Comparison of ENCODE assay signal across 37 cellular contexts in the genomic region with DNA sequence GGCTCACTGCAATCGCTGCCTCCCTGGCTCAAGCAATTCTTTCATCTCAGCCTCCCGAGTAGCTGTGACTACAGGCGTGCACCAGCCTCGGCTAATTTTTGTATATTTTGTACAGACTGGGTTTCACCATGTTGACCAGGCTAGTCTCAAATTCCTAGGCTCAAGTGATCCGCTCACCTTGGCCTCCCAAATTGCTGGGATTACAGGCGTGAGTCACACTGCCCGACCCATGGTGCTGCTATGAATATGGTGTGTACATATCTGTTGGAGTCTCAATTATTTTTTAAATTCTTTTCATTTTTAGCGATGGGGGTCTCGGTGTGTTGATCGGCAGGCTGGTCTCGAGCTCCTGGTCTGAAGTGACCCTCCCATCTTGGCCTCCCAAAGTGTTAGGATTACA.
"Had no signal": no experiment of that assay in that cellular context is flagged by ENCODE, and none has a peak within 500 bp of the region (broad histone marks: within the 10 kb centered on the region; RNA-seq: fewer than 3 reads in every experiment).

No MANE protein-coding gene starts in this region.

- H3K4me3 Mint-ChIP-seq: activated CD4-positive, alpha-beta memory T cell treated with anti-CD3 and anti-CD28 coated beads for 36 hours; activated CD4-positive, alpha-beta T cell treated with anti-CD3 and anti-CD28 coated beads for 36 hours; activated CD4-positive, alpha-beta T cell treated with anti-CD3 and anti-CD28 coated beads, Interleukin-2, amount 10 ng/mL, durations not matched to agents 7 days and 5 days; activated CD8-positive, alpha-beta T cell treated with anti-CD3 and anti-CD28 coated beads for 36 hours; activated naive CD4-positive, alpha-beta T cell treated with anti-CD3 and anti-CD28 coated beads, Interleukin-2, amount 10 ng/mL, durations not matched to agents 7 days and 5 days; activated naive CD4-positive, alpha-beta T cell treated with anti-CD3 and anti-CD28 coated beads, Interleukin-2, amount 50 U/mL, for 24 hours; activated naive CD8-positive, alpha-beta T cell; activated naive CD8-positive, alpha-beta T cell treated with anti-CD3 and anti-CD28 coated beads, Interleukin-2, amount 10 ng/mL, durations not matched to agents 7 days and 5 days; activated naive CD8-positive, alpha-beta T cell treated with anti-CD3 and anti-CD28 coated beads, Interleukin-2, amount 50 U/mL, for 24 hours; activated T-cell treated with anti-CD3 and anti-CD28 coated beads, Interleukin-2, amount 50 U/mL, for 24 hours; brain; central memory CD8-positive, alpha-beta T cell; T-helper 1 cell treated with Interleukin-12 subunit alpha and Interleukin-12 subunit beta and Interleukin-4 antibody, amounts not matched to agents 30 μg/mL and 1 μg/mL, for 36 hours; T-helper 2 cell treated with Interferon-gamma antibody and Interleukin-4, amounts not matched to agents 5 μg/mL and 100 μg/mL, for 36 hours; WTC11 had no signal

- H3K9me3 ChIP-seq: ascending aorta had no signal

- H3K27me3 Mint-ChIP-seq: activated CD4-positive, alpha-beta memory T cell treated with anti-CD3 and anti-CD28 coated beads for 36 hours; activated naive CD4-positive, alpha-beta T cell treated with anti-CD3 and anti-CD28 coated beads, Interleukin-2, amount 50 U/mL, for 24 hours; activated naive CD8-positive, alpha-beta T cell had no signal

- H3K27me3 ChIP-seq: ascending aorta, cardiac muscle cell had no signal

- ATAC-seq: activated CD4-positive, alpha-beta T cell treated with anti-CD3 and anti-CD28 coated beads for 36 hours; activated CD4-positive, CD25-positive, alpha-beta regulatory T cell treated with anti-CD3 and anti-CD28 coated beads, Interleukin-2, amount 50 U/mL, for 24 hours; activated CD8-positive, alpha-beta T cell treated with anti-CD3 and anti-CD28 coated beads for 36 hours; activated naive CD8-positive, alpha-beta T cell treated with anti-CD3 and anti-CD28 coated beads, Interleukin-2, amount 50 U/mL, for 24 hours; WTC11 had no signal

- H3K4me1 Mint-ChIP-seq: activated CD4-positive, alpha-beta T cell treated with anti-CD3 and anti-CD28 coated beads for 36 hours; activated CD4-positive, alpha-beta T cell treated with anti-CD3 and anti-CD28 coated beads, Interleukin-2, amount 10 ng/mL, durations not matched to agents 7 days and 5 days; activated naive CD4-positive, alpha-beta T cell treated with anti-CD3 and anti-CD28 coated beads, Interleukin-2, amount 50 U/mL, for 24 hours; activated naive CD8-positive, alpha-beta T cell treated with anti-CD3 and anti-CD28 coated beads, Interleukin-2, amount 50 U/mL, for 24 hours; central memory CD8-positive, alpha-beta T cell had no signal

- H3K36me3 ChIP-seq: ascending aorta, cardiac muscle cell, WERI-Rb-1 had no signal

- H3K4me3 ChIP-seq: ascending aorta, cardiac muscle cell had no signal

- H3K36me3 Mint-ChIP-seq: activated CD4-positive, alpha-beta memory T cell treated with anti-CD3 and anti-CD28 coated beads for 36 hours; activated naive CD4-positive, alpha-beta T cell treated with anti-CD3 and anti-CD28 coated beads, Interleukin-2, amount 10 ng/mL, durations not matched to agents 7 days and 5 days; activated naive CD4-positive, alpha-beta T cell treated with anti-CD3 and anti-CD28 coated beads, Interleukin-2, amount 50 U/mL, for 24 hours; activated naive CD8-positive, alpha-beta T cell; activated naive CD8-positive, alpha-beta T cell treated with anti-CD3 and anti-CD28 coated beads, Interleukin-2, amount 10 ng/mL, durations not matched to agents 7 days and 5 days; brain; WTC11 had no signal

- DNase-seq: activated CD4-positive, alpha-beta memory T cell treated with anti-CD3 and anti-CD28 coated beads for 36 hours; activated CD4-positive, alpha-beta T cell treated with anti-CD3 and anti-CD28 coated beads for 1 hour; activated CD4-positive, alpha-beta T cell treated with anti-CD3 and anti-CD28 coated beads for 36 hours; activated CD4-positive, alpha-beta T cell treated with anti-CD3 and anti-CD28 coated beads for 48 hours; activated CD4-positive, alpha-beta T cell treated with anti-CD3 and anti-CD28 coated beads, Interleukin-2, amount 10 ng/mL, durations not matched to agents 7 days and 5 days; activated CD4-positive, CD25-positive, alpha-beta regulatory T cell; activated CD8-positive, alpha-beta memory T cell treated with anti-CD3 and anti-CD28 coated beads, Interleukin-2, amount 50 U/mL, for 48 hours; activated CD8-positive, alpha-beta T cell treated with anti-CD3 and anti-CD28 coated beads for 36 hours; activated effector memory CD4-positive, alpha-beta T cell treated with Interleukin-2 at 50 U/mL for 16 hours; activated gamma-delta T cell; activated naive CD4-positive, alpha-beta T cell treated with anti-CD3 and anti-CD28 coated beads, Interleukin-2, amount 10 ng/mL, durations not matched to agents 7 days and 5 days; activated naive CD4-positive, alpha-beta T cell treated with Interleukin-2 at 50 U/mL for 16 hours; activated naive CD8-positive, alpha-beta T cell treated with anti-CD3 and anti-CD28 coated beads, Interleukin-2, amount 10 ng/mL, durations not matched to agents 7 days and 5 days; activated naive CD8-positive, alpha-beta T cell treated with anti-CD3 and anti-CD28 coated beads, Interleukin-2, amount 50 U/mL, for 24 hours; activated T-cell treated with anti-CD3 and anti-CD28 coated beads, Interleukin-2, amount 50 U/mL, for 24 hours; activated T-cell treated with anti-CD3 and anti-CD28 coated beads, Interleukin-2, amount 50 U/mL, for 48 hours; amygdala; anterior cingulate cortex; caudate nucleus; cerebellar nuclear complex; T-helper 1 cell; T-helper 2 cell; T-helper 9 cell; WERI-Rb-1 had no signal

- H3K27ac ChIP-seq: ascending aorta, cardiac muscle cell, WERI-Rb-1 had no signal

- H3K27ac Mint-ChIP-seq: activated CD4-positive, alpha-beta memory T cell treated with anti-CD3 and anti-CD28 coated beads for 36 hours; activated CD4-positive, alpha-beta T cell treated with anti-CD3 and anti-CD28 coated beads for 36 hours; activated CD4-positive, alpha-beta T cell treated with anti-CD3 and anti-CD28 coated beads, Interleukin-2, amount 10 ng/mL, durations not matched to agents 7 days and 5 days; activated CD8-positive, alpha-beta T cell treated with anti-CD3 and anti-CD28 coated beads for 36 hours; activated naive CD4-positive, alpha-beta T cell treated with anti-CD3 and anti-CD28 coated beads, Interleukin-2, amount 10 ng/mL, durations not matched to agents 7 days and 5 days; activated naive CD4-positive, alpha-beta T cell treated with anti-CD3 and anti-CD28 coated beads, Interleukin-2, amount 50 U/mL, for 24 hours; activated naive CD8-positive, alpha-beta T cell; activated naive CD8-positive, alpha-beta T cell treated with anti-CD3 and anti-CD28 coated beads, Interleukin-2, amount 10 ng/mL, durations not matched to agents 7 days and 5 days; activated naive CD8-positive, alpha-beta T cell treated with anti-CD3 and anti-CD28 coated beads, Interleukin-2, amount 50 U/mL, for 24 hours; activated T-cell treated with anti-CD3 and anti-CD28 coated beads, Interleukin-2, amount 50 U/mL, for 24 hours; activated T-helper 2 cell treated with anti-CD3 and anti-CD28 coated beads, Interferon-gamma antibody, Interleukin-2, Interleukin-4, amounts not matched to agents 10 μg/mL and 5 μg/mL and 100 μg/mL, durations not matched to agents 14 hours and 24 hours and 36 hours; brain; T-helper 1 cell treated with Interleukin-12 subunit alpha and Interleukin-12 subunit beta and Interleukin-4 antibody, amounts not matched to agents 30 μg/mL and 1 μg/mL, for 36 hours; T-helper 2 cell treated with Interferon-gamma antibody and Interleukin-4, amounts not matched to agents 5 μg/mL and 100 μg/mL, for 36 hours; WTC11 had no signal

- FAIRE-seq: bronchial epithelial cell, TTC549 had no signal

- H3K9me3 Mint-ChIP-seq: activated CD4-positive, alpha-beta memory T cell treated with anti-CD3 and anti-CD28 coated beads for 36 hours; activated CD4-positive, alpha-beta T cell treated with anti-CD3 and anti-CD28 coated beads, Interleukin-2, amount 10 ng/mL, durations not matched to agents 7 days and 5 days; activated CD8-positive, alpha-beta T cell treated with anti-CD3 and anti-CD28 coated beads for 36 hours; activated naive CD4-positive, alpha-beta T cell treated with anti-CD3 and anti-CD28 coated beads, Interleukin-2, amount 10 ng/mL, durations not matched to agents 7 days and 5 days; activated naive CD4-positive, alpha-beta T cell treated with anti-CD3 and anti-CD28 coated beads, Interleukin-2, amount 50 U/mL, for 24 hours; activated naive CD8-positive, alpha-beta T cell treated with anti-CD3 and anti-CD28 coated beads, Interleukin-2, amount 10 ng/mL, durations not matched to agents 7 days and 5 days; activated naive CD8-positive, alpha-beta T cell treated with anti-CD3 and anti-CD28 coated beads, Interleukin-2, amount 50 U/mL, for 24 hours; activated T-cell treated with anti-CD3 and anti-CD28 coated beads, Interleukin-2, amount 50 U/mL, for 24 hours; activated T-helper 2 cell treated with anti-CD3 and anti-CD28 coated beads, Interferon-gamma antibody, Interleukin-2, Interleukin-4, amounts not matched to agents 10 μg/mL and 5 μg/mL and 100 μg/mL, durations not matched to agents 14 hours and 24 hours and 36 hours; brain; central memory CD8-positive, alpha-beta T cell; T-helper 1 cell treated with Interleukin-12 subunit alpha and Interleukin-12 subunit beta and Interleukin-4 antibody, amounts not matched to agents 30 μg/mL and 1 μg/mL, for 36 hours; T-helper 2 cell treated with Interferon-gamma antibody and Interleukin-4, amounts not matched to agents 5 μg/mL and 100 μg/mL, for 36 hours; WTC11 had no signal

- H3K4me1 ChIP-seq: ascending aorta had no signal
